Comparison of ENCODE assay signal across 8 cellular contexts in the genomic region with DNA sequence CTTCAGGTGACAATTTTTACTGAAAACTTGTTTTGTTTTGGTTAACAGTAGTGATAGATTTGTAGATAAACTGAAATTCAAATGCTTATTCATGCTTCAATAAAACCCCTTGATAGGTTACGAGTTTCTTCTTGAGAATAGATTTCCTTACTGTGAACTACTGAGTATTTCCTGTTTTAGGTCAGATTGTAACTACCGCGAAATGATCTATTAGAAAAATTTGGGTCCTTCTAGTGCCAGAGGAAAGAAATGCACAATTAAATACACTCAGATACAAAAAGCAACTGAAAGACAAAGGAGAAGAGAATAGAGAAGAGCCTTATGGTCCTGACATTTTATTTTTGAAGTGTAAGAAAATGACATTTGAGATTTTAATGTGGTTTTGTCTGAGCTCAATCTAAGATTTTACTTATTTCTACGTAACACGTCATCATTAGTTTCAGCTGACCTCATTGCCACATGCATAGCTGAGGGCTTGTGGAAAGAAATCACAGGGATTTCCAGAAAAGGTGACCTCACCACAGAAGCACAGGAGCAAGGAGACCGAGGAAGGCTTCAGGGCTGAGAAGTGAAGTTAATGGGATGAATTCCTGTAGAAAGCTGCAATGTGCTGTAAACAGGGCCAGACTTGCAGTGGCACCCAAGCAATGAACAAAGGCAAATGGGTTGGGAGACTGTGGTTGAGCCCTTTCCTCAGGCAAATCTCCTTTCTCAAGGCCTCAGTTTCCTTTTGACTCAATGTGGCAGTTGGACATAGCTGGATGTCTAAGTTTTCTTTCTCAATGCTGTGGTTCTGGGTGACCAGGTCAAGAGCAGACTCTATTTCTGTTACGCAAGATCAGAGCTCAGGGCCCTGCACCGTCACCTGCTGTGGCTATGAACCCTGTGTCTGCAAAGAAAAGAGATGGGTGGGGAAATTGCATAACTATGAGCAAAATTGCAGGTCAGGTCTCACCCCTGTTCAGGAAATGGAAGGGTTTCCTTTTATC.
DNase-seq lines count a peak whose midpoint lies in the region; ATAC-seq, FAIRE-seq and TF ChIP-seq lines count a peak whose summit lies in the region.

No MANE protein-coding gene starts in this region.

- H3K4me3 ChIP-seq in bronchial epithelial cell (ENCODE audit: low read depth, low read length) = no peak overlapping the region
- H3K4me3 ChIP-seq in trophoblast cell (ENCODE audit: low read depth, low read length) = no peak overlapping the region

- peak overlapping the region; percentile 36 for H3K27ac ChIP-seq in trophoblast cell (ENCODE audit: low read depth, low read length)

- H3K27me3 ChIP-seq in bronchial epithelial cell (ENCODE audit: control insufficient read depth, insufficient read depth, low read length) (no peaks in the 10 kb centered on the region), trophoblast cell (ENCODE audit: insufficient read depth, low read length) (no peaks in the 10 kb centered on the region)

- H3K18ac ChIP-seq in trophoblast cell (ENCODE audit: low read length) = no peak overlapping the region

- H3K4me1 ChIP-seq in trophoblast cell (ENCODE audit: control insufficient read depth in 1 of 2, insufficient read depth in 2 of 2, low read length in 2 of 2) = peaks cover 0 to 5% of the 10 kb centered on the region in 2 experiments

- H3K79me2 ChIP-seq in trophoblast cell (ENCODE audit: control insufficient read depth, insufficient read depth, low read length, poor library complexity) = no peaks in the 10 kb centered on the region

- no peak overlapping the region for H3K4ac ChIP-seq in trophoblast cell (ENCODE audit: low read depth, low read length)

- no peak overlapping the region for H3K23ac ChIP-seq in trophoblast cell (ENCODE audit: low read length)

- no peak overlapping the region for H2BK120ac ChIP-seq in trophoblast cell (ENCODE audit: insufficient read depth, low read length, poor library complexity)

- H3K36me3 ChIP-seq in bronchial epithelial cell (ENCODE audit: control insufficient read depth, insufficient read depth, low read length) (no peaks in the 10 kb centered on the region), trophoblast cell (ENCODE audit: control insufficient read depth in 1 of 2, insufficient read depth in 2 of 2, low read length in 2 of 2) (no peaks in the 10 kb centered on the region)

- peak; percentile 84 for ATAC-seq in GM18517 (IDR thresholded peaks at IDR 0.05; ENCODE audit: unreplicated experiment)
- peak; percentile 90 for ATAC-seq in HG02610 (IDR thresholded peaks at IDR 0.05; ENCODE audit: unreplicated experiment)

- no peak for TF ChIP-seq CTCF in bronchial epithelial cell (IDR thresholded peaks at IDR 0.05; ENCODE audit: insufficient read depth, low read length, severe bottlenecking)

- FAIRE-seq in bronchial epithelial cell (lab: Jason Lieb, UNC) = peak; percentile 77

- H4K8ac ChIP-seq in trophoblast cell (ENCODE audit: low read depth, low read length) = no peak overlapping the region

- WGBS in trophoblast cell (ENCODE audit: extremely low coverage, insufficient coverage, insufficient read length) = no CpG with 5 or more reads among the region's 8 CpGs

- DNase-seq in MV-4-11 (lab: John Stamatoyannopoulos, UW) (peak; percentile 96), bronchial epithelial cell (ENCODE audit: low read depth) (peak; percentile 100), trophoblast cell (peak; percentile 68 to 82), iPS-NIHi11 (ENCODE audit: low spot score) (no peak), RPMI8226 (no peak), hippocampal formation (lab: John Stamatoyannopoulos, UW) (no peak)

- no peaks in the 10 kb centered on the region for H3K9me3 ChIP-seq in trophoblast cell (ENCODE audit: insufficient read depth, low read depth, low read length)

- H2BK5ac ChIP-seq in trophoblast cell (ENCODE audit: low read depth, low read length, poor library complexity) = no peak overlapping the region

- no peak overlapping the region for H2AFZ ChIP-seq in trophoblast cell (ENCODE audit: insufficient read depth, low read length, poor library complexity)

- H4K91ac ChIP-seq in trophoblast cell (ENCODE audit: low read depth, low read length) = no peak overlapping the region

- no peak overlapping the region for H3K14ac ChIP-seq in trophoblast cell (ENCODE audit: low read length)

- no peak overlapping the region for H3K9ac ChIP-seq in trophoblast cell (ENCODE audit: low read length)

- peaks cover 3% of the 10 kb centered on the region for H3K79me1 ChIP-seq in trophoblast cell (ENCODE audit: low read length)

- no peak overlapping the region for H2BK12ac ChIP-seq in trophoblast cell (ENCODE audit: low read length)

- no peak overlapping the region for H2AK5ac ChIP-seq in trophoblast cell (ENCODE audit: low read length)

- H3K4me2 ChIP-seq in trophoblast cell (ENCODE audit: low read length) = no peak overlapping the region

- no peak overlapping the region for H4K12ac ChIP-seq in trophoblast cell (ENCODE audit: low read depth, low read length)

Comparison
In these comparisons a context has a peak if more than half of its experiments do, and no peak if none do; other contexts are left out.
1. DNase-seq: peak in MV-4-11 (single experiment), bronchial epithelial cell (single experiment) and trophoblast cell (2 of 2); none in iPS-NIHi11 (single experiment), RPMI8226 (single experiment) and hippocampal formation (0 of 2).